Comparison of ENCODE assay signal across 1 cellular context in genomic region chr12:31899136-31899535, GRCh38.
TF ChIP-seq lines count a peak whose summit lies in the region.

No MANE protein-coding gene starts in this region.

TF ChIP-seq in K562, 482 proteins besides CTCF, POLR2A, EP300 and RAD21 (continued from another document):
- TF ChIP-seq PBX2 (CRISPR knock-in tag; IDR thresholded peaks at IDR 0.05; ENCODE audit: low read depth) = no peak
- TF ChIP-seq PBX2 (tag; conservative IDR thresholded peaks at IDR 0.05; ENCODE audit: low read depth) = peak; percentile 35; the same call in 1 of the 2 replicates
- no peak for TF ChIP-seq FOXJ3 (CRISPR knock-in tag; IDR thresholded peaks at IDR 0.05)
- no peak for TF ChIP-seq ZNF197 (CRISPR knock-in tag; IDR thresholded peaks at IDR 0.05; ENCODE audit: low read depth)
- no peak for TF ChIP-seq THAP12 (CRISPR knock-in tag; IDR thresholded peaks at IDR 0.05)
- TF ChIP-seq HMBOX1 (IDR thresholded peaks at IDR 0.05) = no peak
- no peak for TF ChIP-seq ZNF354B (CRISPR knock-in tag; IDR thresholded peaks at IDR 0.05)
- TF ChIP-seq, protein P1, sequence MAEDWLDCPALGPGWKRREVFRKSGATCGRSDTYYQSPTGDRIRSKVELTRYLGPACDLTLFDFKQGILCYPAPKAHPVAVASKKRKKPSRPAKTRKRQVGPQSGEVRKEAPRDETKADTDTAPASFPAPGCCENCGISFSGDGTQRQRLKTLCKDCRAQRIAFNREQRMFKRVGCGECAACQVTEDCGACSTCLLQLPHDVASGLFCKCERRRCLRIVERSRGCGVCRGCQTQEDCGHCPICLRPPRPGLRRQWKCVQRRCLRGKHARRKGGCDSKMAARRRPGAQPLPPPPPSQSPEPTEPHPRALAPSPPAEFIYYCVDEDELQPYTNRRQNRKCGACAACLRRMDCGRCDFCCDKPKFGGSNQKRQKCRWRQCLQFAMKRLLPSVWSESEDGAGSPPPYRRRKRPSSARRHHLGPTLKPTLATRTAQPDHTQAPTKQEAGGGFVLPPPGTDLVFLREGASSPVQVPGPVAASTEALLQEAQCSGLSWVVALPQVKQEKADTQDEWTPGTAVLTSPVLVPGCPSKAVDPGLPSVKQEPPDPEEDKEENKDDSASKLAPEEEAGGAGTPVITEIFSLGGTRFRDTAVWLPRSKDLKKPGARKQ (CRISPR knock-in tag; IDR thresholded peaks at IDR 0.05) = no peak
